21 cellular contexts compared by ENCODE assay signal in the genomic region with DNA sequence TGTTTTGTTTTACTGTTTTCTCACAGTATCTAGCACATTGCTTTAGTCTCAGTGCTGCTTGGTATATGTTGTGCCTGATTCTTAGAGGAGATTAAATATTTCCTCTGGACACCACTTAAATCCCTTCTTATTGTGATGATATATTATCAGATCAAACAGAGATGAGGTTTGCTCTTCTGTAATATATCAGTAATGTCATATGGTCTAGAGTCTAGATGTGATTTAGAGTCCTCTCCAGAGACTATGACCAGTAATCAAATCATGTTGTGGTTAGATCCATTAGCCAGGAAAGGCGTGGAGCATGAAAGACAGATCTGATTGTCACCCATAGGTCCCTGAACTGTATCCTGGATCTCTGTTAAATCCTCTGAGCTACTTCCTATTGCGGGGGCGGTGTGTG. TPM values are rescaled to one million over a fixed set of nuclear protein-coding genes. Genes with fewer than 3 reads are reported as not detected.
DNase-seq lines count a peak whose midpoint lies in the region; ATAC-seq lines count a peak whose summit lies in the region.
"Had no signal": no experiment of that assay in that cellular context is flagged by ENCODE, and none has a peak within 500 bp of the region (broad histone marks: within the 10 kb centered on the region; RNA-seq: fewer than 3 reads in every experiment).

No MANE protein-coding gene starts in this region.

- H3K4me2 ChIP-seq in GM23248 (ENCODE audit: unreplicated experiment): no peak overlapping the region
- H3K4me2 ChIP-seq: GM23338, PC-9 had no signal

- H3K9me3 Mint-ChIP-seq in activated naive CD4-positive, alpha-beta T cell treated with anti-CD3 and anti-CD28 coated beads, Interleukin-2, amount 50 U/mL, for 24 hours: no peaks in the 10 kb centered on the region
- no peaks in the 10 kb centered on the region for H3K9me3 Mint-ChIP-seq in activated naive CD8-positive, alpha-beta T cell (ENCODE audit: low read depth)
- H3K9me3 Mint-ChIP-seq: GM23338; stimulated activated memory B cell treated with anti-CD40 and anti-IgM and Interleukin-4, amounts not matched to agents 10 μg/mL and 1 μg/mL and 100 μg/mL, for 72 hours; WTC11 had no signal

- no peaks in the 10 kb centered on the region for H3K27me3 ChIP-seq in GM23248 (replicated peaks; ENCODE audit: insufficient read depth)
- H3K27me3 ChIP-seq: neutrophil had no signal

- no peaks in the 10 kb centered on the region for H3K9me3 ChIP-seq in GM23248 (ENCODE audit: low read depth)
- H3K9me3 ChIP-seq: neutrophil, psoas muscle had no signal

- no peak for DNase-seq in activated naive CD4-positive, alpha-beta T cell (lab: John Stamatoyannopoulos, UW)
- DNase-seq in GM23248 (no peak), Right ventricle myocardium inferior (ENCODE audit: missing footprints) (no peak), C1 segment of cervical spinal cord (lab: John Stamatoyannopoulos, UW) (no peak)
- DNase-seq: activated CD8-positive, alpha-beta memory T cell treated with anti-CD3 and anti-CD28 coated beads for 24 hours; KG1; kidney; MV-4-11; NCI-H1694; NCI-H2171 treated with DMSO at 0.1 percent for 48 hours; NCI-H748 treated with DMSO at 0.1 percent for 48 hours; PC-9; psoas muscle; SHP77 treated with DMSO at 0.1 percent for 48 hours had no signal

- no peaks in the 10 kb centered on the region for H3K36me3 ChIP-seq in GM23248 (ENCODE audit: low read depth)
- H3K36me3 ChIP-seq: neutrophil had no signal

- no peaks in the 10 kb centered on the region for H3K27me3 Mint-ChIP-seq in activated naive CD4-positive, alpha-beta T cell treated with anti-CD3 and anti-CD28 coated beads, Interleukin-2, amount 50 U/mL, for 24 hours
- no peaks in the 10 kb centered on the region for H3K27me3 Mint-ChIP-seq in activated naive CD8-positive, alpha-beta T cell
- H3K27me3 Mint-ChIP-seq: stimulated activated memory B cell treated with anti-CD40 and anti-IgM and Interleukin-4, amounts not matched to agents 10 μg/mL and 1 μg/mL and 100 μg/mL, for 72 hours had no signal

- peak overlapping the region; percentile 88 for H3K27ac Mint-ChIP-seq in activated naive CD4-positive, alpha-beta T cell treated with anti-CD3 and anti-CD28 coated beads, Interleukin-2, amount 50 U/mL, for 24 hours
- peak overlapping the region; percentile 86 for H3K27ac Mint-ChIP-seq in activated naive CD8-positive, alpha-beta T cell
- H3K27ac Mint-ChIP-seq: GM23338; stimulated activated memory B cell treated with anti-CD40 and anti-IgM and Interleukin-4, amounts not matched to agents 10 μg/mL and 1 μg/mL and 100 μg/mL, for 72 hours; WTC11 had no signal

- no peak overlapping the region for H3K27ac ChIP-seq in GM23248
- H3K27ac ChIP-seq: neutrophil, PC-9, psoas muscle had no signal

- intact Hi-C loops in Right ventricle myocardium inferior (cut with DNase I): no loop called here

- no peak overlapping the region for H3K4me3 ChIP-seq in GM23248
- H3K4me3 ChIP-seq: GM23338, PC-9, psoas muscle had no signal

- no peaks in the 10 kb centered on the region for H3F3A ChIP-seq in GM23248 (ENCODE audit: insufficient read depth)

- H3K4me1 ChIP-seq in GM23248 (ENCODE audit: insufficient read depth): no peaks in the 10 kb centered on the region
- H3K4me1 ChIP-seq: psoas muscle had no signal

- H2AFZ ChIP-seq in GM23248: peak overlapping the region; percentile 13; the same call in 1 of the 2 replicates
- H2AFZ ChIP-seq: GM23338, PC-9 had no signal

- no peaks in the 10 kb centered on the region for H4K20me1 ChIP-seq in GM23248 (ENCODE audit: insufficient read depth)

- peaks cover 83% of the 10 kb centered on the region for H3K4me1 Mint-ChIP-seq in activated naive CD4-positive, alpha-beta T cell treated with anti-CD3 and anti-CD28 coated beads, Interleukin-2, amount 50 U/mL, for 24 hours
- H3K4me1 Mint-ChIP-seq in activated naive CD8-positive, alpha-beta T cell (ENCODE audit: low read depth): peaks cover 83% of the 10 kb centered on the region
- H3K4me1 Mint-ChIP-seq: GM23338; stimulated activated memory B cell treated with anti-CD40 and anti-IgM and Interleukin-4, amounts not matched to agents 10 μg/mL and 1 μg/mL and 100 μg/mL, for 72 hours had no signal

- in situ Hi-C loops in GM23248 (cut with MboI): no loop called here

- ATAC-seq in GM19467 (IDR thresholded peaks at IDR 0.05; ENCODE audit: unreplicated experiment) (no peak), Right ventricle myocardium inferior (no peak)
- ATAC-seq: GM23338; psoas muscle; stimulated activated memory B cell treated with anti-CD40 and anti-IgM and Interleukin-4, amounts not matched to agents 10 μg/mL and 1 μg/mL and 100 μg/mL, for 72 hours; WTC11 had no signal

- peaks cover 11% of the 10 kb centered on the region for H3K36me3 Mint-ChIP-seq in activated naive CD4-positive, alpha-beta T cell treated with anti-CD3 and anti-CD28 coated beads, Interleukin-2, amount 50 U/mL, for 24 hours
- H3K36me3 Mint-ChIP-seq in activated naive CD8-positive, alpha-beta T cell: peaks cover 25% of the 10 kb centered on the region
- H3K36me3 Mint-ChIP-seq: stimulated activated memory B cell treated with anti-CD40 and anti-IgM and Interleukin-4, amounts not matched to agents 10 μg/mL and 1 μg/mL and 100 μg/mL, for 72 hours; WTC11 had no signal

- H3K4me3 Mint-ChIP-seq in activated naive CD4-positive, alpha-beta T cell treated with anti-CD3 and anti-CD28 coated beads, Interleukin-2, amount 50 U/mL, for 24 hours: peak overlapping the region; percentile 45
- peak overlapping the region; percentile 47 for H3K4me3 Mint-ChIP-seq in activated naive CD8-positive, alpha-beta T cell
- H3K4me3 Mint-ChIP-seq: GM23338; stimulated activated memory B cell treated with anti-CD40 and anti-IgM and Interleukin-4, amounts not matched to agents 10 μg/mL and 1 μg/mL and 100 μg/mL, for 72 hours; WTC11 had no signal

- no peaks in the 10 kb centered on the region for H3K9me2 ChIP-seq in GM23248 (ENCODE audit: insufficient read depth)

- H3K9ac ChIP-seq in GM23248: no peak overlapping the region

- 66 to 68% methylated on average over 3 of the region's 3 CpGs for WGBS in GM23248 (ENCODE audit: low coverage in 1 of 2, low lambda C conversion rate in 2 of 2, missing lambda C conversion rate in 2 of 2), 2 experiments

- H3K79me2 ChIP-seq in GM23248 (ENCODE audit: insufficient read depth): no peaks in the 10 kb centered on the region

RNA-seq across cellular contexts. Expression of a gene that starts 24.4 kb away (rescaled TPM):
- 3.6 and 3.9 TPM in 2 replicates for total RNA-seq in GM23248 (2014; rRNA removed; shearing (Covaris generic))
- 3.2 and 4.0 TPM in 2 replicates for polyA plus RNA-seq in GM23248 (2016; fragmentation: Nextera tagmentation; extraction: Ambion mirVana)
- total RNA-seq in Right ventricle myocardium inferior: 0.11 TPM
- total RNA-seq: PC-9 had no signal
